ENCODE assay signal across 14 cellular contexts in genomic region chr3:112481342-112481870, GRCh38. TPM values are rescaled to one million over a fixed set of nuclear protein-coding genes. Genes with fewer than 3 reads are reported as not detected.
"Had no signal": no experiment of that assay in that cellular context is flagged by ENCODE, and none has a peak within 500 bp of the region (broad histone marks: within the 10 kb centered on the region; RNA-seq: fewer than 3 reads in every experiment).

No MANE protein-coding gene starts in this region.

- DNase-seq: activated effector memory CD4-positive, alpha-beta T cell treated with anti-CD3 and anti-CD28 coated beads, Interleukin-2, amount 50 U/mL, for 16 hours; activated T-cell treated with anti-CD3 and anti-CD28 coated beads, Interleukin-2, amount 50 U/mL, for 1 hour; heart right ventricle; left lung; mesenchymal stem cell; pancreas; stimulated activated CD4-positive, alpha-beta T cell treated with anti-CD3 and anti-CD28 coated beads, Interleukin-2, amount 100 ng/mL, for 48 hours; T-helper 17 cell had no signal

- H3K27me3 Mint-ChIP-seq: T-helper 17 cell had no signal

- H3K9me3 ChIP-seq: heart right ventricle, left lung, pancreas had no signal

- H3K27ac ChIP-seq: heart right ventricle, left lung, pancreas had no signal

- H3K36me3 ChIP-seq: heart right ventricle, left lung, pancreas had no signal

- ATAC-seq: heart right ventricle, left lung, pancreas, T-helper 17 cell had no signal

- H3K4me3 ChIP-seq: heart right ventricle, left lung, pancreas had no signal

- H3K4me1 ChIP-seq: pancreas had no signal

- H3K27me3 ChIP-seq: heart right ventricle, left lung, pancreas had no signal

- FAIRE-seq: astrocyte, endothelial cell of umbilical vein, frontal cortex, keratinocyte, pancreas, TTC549 had no signal

RNA-seq across cellular contexts. Expression of gene BTLA, which starts 17.9 kb away (rescaled TPM):
- total RNA-seq: astrocyte, endothelial cell of umbilical vein had no signal
- polyA plus RNA-seq: endothelial cell of umbilical vein, fibroblast of lung, pancreas had no signal
